2 cellular contexts compared by ENCODE assay signal in genomic region chr1:36467708-36468455, GRCh38.
TF ChIP-seq lines count a peak whose summit lies in the region.

No MANE protein-coding gene starts in this region.

TF ChIP-seq in IMR-90, 13 proteins besides CTCF, POLR2A, EP300 and RAD21:
- TF ChIP-seq NFE2L2 (IDR thresholded peaks at IDR 0.05; ENCODE audit: low read depth, low read length) (no peak), CHD1 (IDR thresholded peaks at IDR 0.05; ENCODE audit: low read depth, low read length) (no peak), MXI1 (IDR thresholded peaks at IDR 0.05; ENCODE audit: borderline replicate concordance, low read depth, low read length) (no peak), RCOR1 (IDR thresholded peaks at IDR 0.05; ENCODE audit: insufficient replicate concordance, low read length) (no peak), CEBPB (IDR thresholded peaks at IDR 0.05; ENCODE audit: low read depth, low read length) (no peak), SMC3 (IDR thresholded peaks at IDR 0.05; ENCODE audit: low read depth, low read length) (no peak), FOS (IDR thresholded peaks at IDR 0.05; ENCODE audit: low read depth, low read length) (no peak), MAFK (IDR thresholded peaks at IDR 0.05; ENCODE audit: low read depth, low read length) (no peak), MAZ (IDR thresholded peaks at IDR 0.05; ENCODE audit: borderline replicate concordance, low read depth, low read length) (no peak), RFX5 (IDR thresholded peaks at IDR 0.05; ENCODE audit: low read depth, low read length) (no peak)

TF ChIP-seq in H1, 55 proteins besides CTCF, POLR2A, EP300 and RAD21:
- TF ChIP-seq TEAD4 (IDR thresholded peaks at IDR 0.05; ENCODE audit: low read depth, low read length), result no peak
- TF ChIP-seq, protein P1, sequence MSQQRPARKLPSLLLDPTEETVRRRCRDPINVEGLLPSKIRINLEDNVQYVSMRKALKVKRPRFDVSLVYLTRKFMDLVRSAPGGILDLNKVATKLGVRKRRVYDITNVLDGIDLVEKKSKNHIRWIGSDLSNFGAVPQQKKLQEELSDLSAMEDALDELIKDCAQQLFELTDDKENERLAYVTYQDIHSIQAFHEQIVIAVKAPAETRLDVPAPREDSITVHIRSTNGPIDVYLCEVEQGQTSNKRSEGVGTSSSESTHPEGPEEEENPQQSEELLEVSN (IDR thresholded peaks at IDR 0.05), result no peak
- TF ChIP-seq TBP (IDR thresholded peaks at IDR 0.05; ENCODE audit: low read depth, low read length), result no peak
- no peak for TF ChIP-seq KDM4A (IDR thresholded peaks at IDR 0.05; ENCODE audit: low read depth, low read length, severe bottlenecking)
- TF ChIP-seq TCF12 (IDR thresholded peaks at IDR 0.05; ENCODE audit: low read depth, low read length), result no peak
- no peak for TF ChIP-seq TAF7 (optimal IDR thresholded peaks at IDR 0.05; ENCODE audit: borderline replicate concordance, low read depth, low read length)
- no peak for TF ChIP-seq RBBP5 (IDR thresholded peaks at IDR 0.05; ENCODE audit: borderline replicate concordance, low read depth, low read length)
- no peak for TF ChIP-seq KDM1A (IDR thresholded peaks at IDR 0.05; ENCODE audit: borderline replicate concordance, low read length)
- no peak for TF ChIP-seq SIX5 (IDR thresholded peaks at IDR 0.05; ENCODE audit: low read depth, low read length)
- TF ChIP-seq CHD2 (IDR thresholded peaks at IDR 0.05; ENCODE audit: low read length), result no peak
- TF ChIP-seq GABPA (IDR thresholded peaks at IDR 0.05; ENCODE audit: borderline replicate concordance, insufficient read depth, low read length), result no peak
- no peak for TF ChIP-seq BACH1 (IDR thresholded peaks at IDR 0.05; ENCODE audit: low read length)
- no peak for TF ChIP-seq CREB1 (IDR thresholded peaks at IDR 0.05)
- no peak for TF ChIP-seq SRF (IDR thresholded peaks at IDR 0.05; ENCODE audit: low read depth, low read length)
- TF ChIP-seq FOSL1 (IDR thresholded peaks at IDR 0.05; ENCODE audit: insufficient read depth, low read depth, low read length), result no peak
- TF ChIP-seq MAFK (IDR thresholded peaks at IDR 0.05; ENCODE audit: low read depth, low read length), result no peak
- TF ChIP-seq CHD1 (IDR thresholded peaks at IDR 0.05; ENCODE audit: low read depth, low read length), result no peak
- no peak for TF ChIP-seq TAF1 (IDR thresholded peaks at IDR 0.05; ENCODE audit: low read depth, low read length)
